3 cellular contexts compared by ENCODE assay signal in the genomic region with DNA sequence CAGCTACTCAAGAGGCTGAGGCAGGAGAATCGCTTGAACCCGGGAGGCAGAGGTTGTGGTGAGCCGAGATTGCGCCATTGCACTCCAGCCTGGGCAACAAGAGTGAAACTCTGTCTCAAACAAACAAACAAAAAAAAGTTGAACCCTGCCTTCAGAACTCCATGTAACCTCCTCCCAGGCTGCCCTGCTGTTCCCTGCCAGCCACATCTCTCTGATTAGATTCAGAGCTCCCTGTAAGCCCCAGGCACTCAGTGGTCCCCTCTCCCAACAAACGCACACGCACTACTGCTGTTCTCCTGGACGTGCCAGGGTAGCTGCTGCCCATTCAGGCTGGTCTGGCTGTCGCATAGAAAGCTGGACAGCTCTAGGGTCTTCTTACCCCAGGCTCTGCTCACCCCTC. TPM values are rescaled to one million over a fixed set of nuclear protein-coding genes. Genes with fewer than 3 reads are reported as not detected.
"Had no signal": no experiment of that assay in that cellular context is flagged by ENCODE, and none has a peak within 500 bp of the region (broad histone marks: within the 10 kb centered on the region; RNA-seq: fewer than 3 reads in every experiment).

No MANE protein-coding gene starts in this region.

RNA-seq across cellular contexts. Expression of gene CACNA2D2, which starts 9.5 kb away (rescaled TPM):
- total RNA-seq: dermis blood vessel endothelial cell, fibroblast of lung, fibroblast of villous mesenchyme had no signal
